35 cellular contexts compared by ENCODE assay signal in the genomic region with DNA sequence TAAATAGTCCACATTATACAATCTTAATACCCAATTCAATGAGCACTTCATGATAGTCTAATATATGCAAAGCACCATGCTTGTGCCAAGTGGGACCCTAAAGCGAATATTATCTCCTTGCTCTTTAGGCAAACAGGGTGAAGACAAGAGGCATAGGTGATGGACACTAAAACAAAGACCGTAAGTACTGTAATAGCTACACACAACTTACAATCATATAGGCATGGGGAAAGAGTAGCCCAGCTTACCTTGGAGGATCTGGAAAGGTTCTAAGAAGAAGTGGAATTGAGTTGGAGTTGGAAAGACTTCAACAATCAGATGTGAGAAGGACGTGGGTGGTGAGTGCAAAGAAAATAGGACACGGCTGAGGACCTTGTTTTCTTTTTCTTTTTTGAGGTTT. TPM values are rescaled to one million over a fixed set of nuclear protein-coding genes. Genes with fewer than 3 reads are reported as not detected.
"Had no signal": no experiment of that assay in that cellular context is flagged by ENCODE, and none has a peak within 500 bp of the region (broad histone marks: within the 10 kb centered on the region; RNA-seq: fewer than 3 reads in every experiment).

No MANE protein-coding gene starts in this region.

- H3K9me3 ChIP-seq: adrenal gland, body of pancreas, breast epithelium had no signal

- ATAC-seq: activated CD8-positive, alpha-beta T cell treated with anti-CD3 and anti-CD28 coated beads for 36 hours; activated naive CD4-positive, alpha-beta T cell treated with anti-CD3 and anti-CD28 coated beads, Interleukin-2, amount 50 U/mL, for 72 hours; activated T-cell treated with anti-CD3 and anti-CD28 coated beads, Interleukin-2, amount 50 U/mL, for 4 hours; activated T-cell treated with anti-CD3 and anti-CD28 coated beads, Interleukin-2, amount 50 U/mL, for 72 hours; activated T-helper 17 cell treated with anti-CD3 and anti-CD28 coated beads, Interleukin-2, amount 50 U/mL, for 72 hours; body of pancreas had no signal

- FAIRE-seq: astrocyte, TTC549 had no signal

- H3K4me1 ChIP-seq: adrenal gland, body of pancreas, breast epithelium had no signal

- H3K4me3 ChIP-seq: adrenal gland, body of pancreas, breast epithelium had no signal

- DNase-seq: activated B cell treated with CpG ODN at 0.5 μM for 24 hours; activated CD4-positive, alpha-beta memory T cell treated with anti-CD3 and anti-CD28 coated beads for 36 hours; activated CD4-positive, alpha-beta T cell treated with anti-CD3 and anti-CD28 coated beads for 4 hours; activated CD4-positive, alpha-beta T cell treated with anti-CD3 and anti-CD28 coated beads, Interleukin-2, amount 10 ng/mL, durations not matched to agents 24 days and 14 days; activated CD4-positive, alpha-beta T cell treated with anti-CD3 and anti-CD28 coated beads, Interleukin-2, amount 50 U/mL, for 1 hour; activated CD4-positive, alpha-beta T cell treated with anti-CD3 and anti-CD28 coated beads, Interleukin-2, amount 50 U/mL, for 4 hours; activated CD4-positive, CD25-positive, alpha-beta regulatory T cell treated with anti-CD3 and anti-CD28 coated beads, Interleukin-2, amount 50 U/mL, for 72 hours; activated CD8-positive, alpha-beta memory T cell treated with anti-CD3 and anti-CD28 coated beads, Interleukin-2, amount 50 U/mL, for 4 hours; activated CD8-positive, alpha-beta T cell treated with anti-CD3 and anti-CD28 coated beads for 36 hours; activated effector memory CD4-positive, alpha-beta T cell treated with anti-CD3 and anti-CD28 coated beads, Interleukin-2, amount 50 U/mL, for 16 hours; activated gamma-delta T cell treated with Interleukin-2 at 50 U/mL for 16 hours; activated naive CD4-positive, alpha-beta T cell; activated naive CD4-positive, alpha-beta T cell treated with anti-CD3 and anti-CD28 coated beads for 36 hours; activated naive CD4-positive, alpha-beta T cell treated with anti-CD3 and anti-CD28 coated beads, Interleukin-2, amount 50 U/mL, for 16 hours; activated naive CD8-positive, alpha-beta T cell treated with anti-CD3 and anti-CD28 coated beads for 36 hours; activated T-cell treated with anti-CD3 and anti-CD28 coated beads for 4 hours; activated T-cell treated with anti-CD3 and anti-CD28 coated beads, Interleukin-2, amount 50 U/mL, for 1 hour; activated T-cell treated with anti-CD3 and anti-CD28 coated beads, Interleukin-2, amount 50 U/mL, for 4 hours; activated T-cell treated with anti-CD3 and anti-CD28 coated beads, Interleukin-2, amount 50 U/mL, for 72 hours; adrenal gland; amniotic stem cell; aorta; body of pancreas; brain microvascular endothelial cell; central memory CD4-positive, alpha-beta T cell; T-helper 2 cell; T-helper 9 cell had no signal

- H3K27ac ChIP-seq: adrenal gland, body of pancreas, brain microvascular endothelial cell, breast epithelium, VCaP had no signal

- H3K27me3 ChIP-seq: adrenal gland, body of pancreas, brain microvascular endothelial cell, breast epithelium had no signal

- H3K36me3 ChIP-seq: adrenal gland, brain microvascular endothelial cell, breast epithelium had no signal

RNA-seq across cellular contexts. Expression of a gene that starts 19.1 kb away (rescaled TPM):
- total RNA-seq: activated B cell treated with CpG ODN at 0.5 μM for 24 hours, adrenal gland, aorta, astrocyte, cardiac septum, cerebellum had no signal
- polyA plus RNA-seq: adrenal gland had no signal
